ENCODE assay signal across 10 cellular contexts in the genomic region with DNA sequence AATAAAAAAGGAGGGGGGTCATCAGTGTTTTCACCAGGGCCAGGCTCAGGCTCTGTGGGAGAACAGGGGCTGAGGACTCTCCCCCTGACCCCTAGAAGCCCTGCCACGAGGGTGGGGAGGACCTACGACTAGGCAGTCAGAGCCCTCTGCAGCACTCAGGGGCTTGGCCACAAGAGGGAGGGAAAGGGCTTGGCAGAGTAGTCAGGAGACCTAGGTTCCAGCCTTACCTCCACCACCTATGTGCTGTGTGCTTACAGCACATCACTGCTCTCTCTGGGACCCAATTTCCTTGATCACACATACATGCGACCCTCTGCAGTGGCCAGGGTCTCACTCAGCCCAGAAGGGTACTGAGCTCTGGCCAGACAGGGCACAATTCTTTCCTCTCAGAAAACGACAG. TPM values are rescaled to one million over a fixed set of nuclear protein-coding genes. Genes with fewer than 3 reads are reported as not detected.
DNase-seq lines count a peak whose midpoint lies in the region; ATAC-seq, FAIRE-seq and TF ChIP-seq lines count a peak whose summit lies in the region.
"Had no signal": no experiment of that assay in that cellular context is flagged by ENCODE, and none has a peak within 500 bp of the region (broad histone marks: within the 10 kb centered on the region; RNA-seq: fewer than 3 reads in every experiment).

No MANE protein-coding gene starts in this region.

- no peaks in the 10 kb centered on the region for H3K27me3 ChIP-seq in right cardiac atrium (ENCODE audit: control insufficient read depth, insufficient read depth)

- H3K4me3 ChIP-seq in right cardiac atrium (ENCODE audit: low read length), result no peak overlapping the region

- H3K27ac Mint-ChIP-seq in brain (peak overlapping the region in 4 of 5 experiments; percentile 82 to 99 (median 90)), nephron (peak overlapping the region in 1 of 3 experiments; percentile 87)
- H3K27ac Mint-ChIP-seq: memory B cell; stimulated activated naive CD8-positive, alpha-beta T cell treated with anti-CD3 and anti-CD28 coated beads, Interleukin-15, Interleukin-2, amounts not matched to agents 100 ng/mL and 50 ng/mL, for 24 hours had no signal

- H3K4me3 Mint-ChIP-seq in brain, result peak overlapping the region in 1 of 5 experiments; percentile 60
- H3K4me3 Mint-ChIP-seq in nephron, result no peak overlapping the region
- H3K4me3 Mint-ChIP-seq: memory B cell; stimulated activated naive CD8-positive, alpha-beta T cell treated with anti-CD3 and anti-CD28 coated beads, Interleukin-15, Interleukin-2, amounts not matched to agents 100 ng/mL and 50 ng/mL, for 24 hours had no signal

- H3K27ac ChIP-seq in right cardiac atrium (ENCODE audit: low read length), result no peak overlapping the region

- H3K9me3 Mint-ChIP-seq in brain (no peaks in the 10 kb centered on the region), nephron (no peaks in the 10 kb centered on the region)
- H3K9me3 Mint-ChIP-seq: memory B cell; stimulated activated naive CD8-positive, alpha-beta T cell treated with anti-CD3 and anti-CD28 coated beads, Interleukin-15, Interleukin-2, amounts not matched to agents 100 ng/mL and 50 ng/mL, for 24 hours had no signal

- intact Hi-C loops in right cardiac atrium (cut with DNase I), result no loop called here

- H3K4me1 ChIP-seq in right cardiac atrium (ENCODE audit: control insufficient read depth, insufficient read depth, low read length), result no peaks in the 10 kb centered on the region

- FAIRE-seq in H54 (lab: Jason Lieb, UNC) (no peak), HTR-8/SVneo (lab: Jason Lieb, UNC) (no peak)

- TF ChIP-seq CTCF in GM10266 (IDR thresholded peaks at IDR 0.05; ENCODE audit: control insufficient read depth, insufficient read depth, low read depth, missing control alignments) (peak; percentile 44), brain (conservative IDR thresholded peaks at IDR 0.05) (peak; percentile 45 to 76), nephron (IDR thresholded peaks at IDR 0.05; ENCODE audit: unreplicated experiment in 3 of 3) (peak; percentile 16 to 31 (median 17))

- H3K4me1 Mint-ChIP-seq in brain, result peaks cover 65% of the 10 kb centered on the region
- H3K4me1 Mint-ChIP-seq in nephron, result peaks cover 31% of the 10 kb centered on the region
- H3K4me1 Mint-ChIP-seq: memory B cell had no signal

- no peaks in the 10 kb centered on the region for H3K9me3 ChIP-seq in right cardiac atrium (ENCODE audit: control insufficient read depth, low read length)

- no peak for DNase-seq in GM10266 (ENCODE audit: extremely low spot score)
- DNase-seq in MV-4-11 (lab: John Stamatoyannopoulos, UW), result peak; percentile 16
- no peak for DNase-seq in H54 (ENCODE audit: insufficient read length, low spot score)
- DNase-seq in HTR-8/SVneo (ENCODE audit: insufficient read length, low spot score), result no peak
- DNase-seq in right cardiac atrium, result no peak

- H3K27me3 Mint-ChIP-seq in brain, result peaks cover 11% of the 10 kb centered on the region
- peaks cover 51% of the 10 kb centered on the region for H3K27me3 Mint-ChIP-seq in nephron (ENCODE audit: low read depth)
- H3K27me3 Mint-ChIP-seq: stimulated activated naive CD8-positive, alpha-beta T cell treated with anti-CD3 and anti-CD28 coated beads, Interleukin-15, Interleukin-2, amounts not matched to agents 100 ng/mL and 50 ng/mL, for 24 hours had no signal

- TF ChIP-seq POLR2A in H54 (IDR thresholded peaks at IDR 0.05; ENCODE audit: low read depth, low read length), result no peak

- 65% methylated on average over 4 of the region's 4 CpGs for WGBS in right cardiac atrium

- ATAC-seq in HG02678 (IDR thresholded peaks at IDR 0.05; ENCODE audit: unreplicated experiment) (no peak), right cardiac atrium (no peak)

- H3K36me3 Mint-ChIP-seq in brain, result no peaks in the 10 kb centered on the region
- H3K36me3 Mint-ChIP-seq in nephron (ENCODE audit: low read depth), result no peaks in the 10 kb centered on the region
- H3K36me3 Mint-ChIP-seq: memory B cell had no signal

RNA-seq across cellular contexts. Expression of gene SKIC8, which starts 16.3 kb away (rescaled TPM):
- polyA plus RNA-seq in brain (ENCODE audit: insufficient read depth, low read depth, low replicate concordance) (50.2 TPM), right cardiac atrium (34.7 TPM)
- 10 to 100 TPM; 26.8 to 37.1 (median 28.3) TPM for total RNA-seq in right cardiac atrium

RNA-seq across cellular contexts. Expression of gene CRABP1, which starts 24.5 kb away (rescaled TPM):
- 118 TPM for polyA plus RNA-seq in brain (ENCODE audit: insufficient read depth, low read depth, low replicate concordance)
- total RNA-seq in right cardiac atrium, result under 1 TPM in 1 of 4 donors, not detected in 3; 0.32 TPM
- polyA plus RNA-seq in right cardiac atrium, result 0.29 TPM

RNA-seq across cellular contexts. Expression of gene DNAJA4, which starts 51.3 kb away (rescaled TPM):
- 24.2 TPM for polyA plus RNA-seq in brain (ENCODE audit: insufficient read depth, low read depth, low replicate concordance)
- 100 to 1,000 TPM in 3 of 4 donors, 10 to 100 TPM in 1; 74.7 to 170 (median 115) TPM for total RNA-seq in right cardiac atrium
- 97.5 TPM for polyA plus RNA-seq in right cardiac atrium

Comparison
In these comparisons a context has a peak if more than half of its experiments do, and no peak if none do; other contexts are left out.
1. RNA of gene CRABP1, which starts 24.5 kb away (polyA plus RNA-seq): 118 TPM in brain (single experiment); 0.29 TPM in right cardiac atrium (single experiment); every median in the first group is over 10 times any median in the second.
2. Peak in every context shown above with its lines, with median percentiles within 50 percentile points of each other: CTCF ChIP-seq.